Comparison of ENCODE assay signal across 7 cellular contexts in genomic region chr19:38264486-38265212, GRCh38. TPM values are rescaled to one million over a fixed set of nuclear protein-coding genes. Genes with fewer than 3 reads are reported as not detected.
DNase-seq lines count a peak whose midpoint lies in the region; ATAC-seq and TF ChIP-seq lines count a peak whose summit lies in the region.

Gene SPINT2, plus strand, starts transcription at chr19:38264573. Its CDS starts 320 bp downstream, at chr19:38264893.

- H3K9ac ChIP-seq in MM.1S (ENCODE audit: low read length): peak within 1 kb of the TSS; percentile 55

- H3K27ac ChIP-seq in MM.1S (ENCODE audit: low read length) (peak within 1 kb of the TSS; percentile 63), esophagus squamous epithelium (peak within 1 kb of the TSS; percentile 91 to 98 (median 96)), urinary bladder (ENCODE audit: low read depth) (peak within 1 kb of the TSS; percentile 73)

- CTCF ChIA-PET in activated CD8-positive, alpha-beta T cell treated with anti-CD3 and anti-CD28 coated beads for 36 hours (lab: Charles Lee): interaction anchor here (0.8 to 5.3 kb wide), 11 partner anchors 8 to 362 kb away, joined by 3 to 30 read pairs (median 4); partner anchors contain the start of genes CATSPERG, KCNK6 and PPP1R14A

- peak within 1 kb of the TSS; percentile 97 for H3K27ac Mint-ChIP-seq in activated CD8-positive, alpha-beta T cell treated with anti-CD3 and anti-CD28 coated beads for 36 hours
- H3K27ac Mint-ChIP-seq in nephron progenitor cell: peak within 1 kb of the TSS; percentile 64

- no peaks in the 10 kb centered on the region for H3K36me3 ChIP-seq in MM.1S (replicated peaks; ENCODE audit: insufficient read depth, low read length)
- no peaks in the 10 kb centered on the region for H3K36me3 ChIP-seq in esophagus squamous epithelium
- no peaks in the 10 kb centered on the region for H3K36me3 ChIP-seq in urinary bladder (ENCODE audit: insufficient read depth)

- 12 to 31% methylated on average over 9 of the region's 78 CpGs for whole genome bisulfite sequencing in esophagus squamous epithelium, 2 donors
- WGBS in urinary bladder: 8% methylated on average over 78 of the region's 78 CpGs

- peaks cover 41% of the 10 kb centered on the region for H3K4me1 Mint-ChIP-seq in activated CD8-positive, alpha-beta T cell treated with anti-CD3 and anti-CD28 coated beads for 36 hours (ENCODE audit: low read depth)
- H3K4me1 Mint-ChIP-seq in nephron progenitor cell: peaks cover 51% of the 10 kb centered on the region

- H3K4me1 ChIP-seq in MM.1S (ENCODE audit: low read length) (0 out of 2 replicates have a peak, but pooled peaks cover 2% of the 10 kb centered on the region), esophagus squamous epithelium (peaks cover 6 to 51% (median 9%) of the 10 kb centered on the region in 3 donors), urinary bladder (ENCODE audit: insufficient read depth) (no peaks in the 10 kb centered on the region)

- no peaks in the 10 kb centered on the region for H3K79me2 ChIP-seq in MM.1S (ENCODE audit: low read length)

- H3K36me3 Mint-ChIP-seq in activated CD8-positive, alpha-beta T cell treated with anti-CD3 and anti-CD28 coated beads for 36 hours (ENCODE audit: low read depth): no peaks in the 10 kb centered on the region
- H3K36me3 Mint-ChIP-seq in nephron progenitor cell (ENCODE audit: low read depth): no peaks in the 10 kb centered on the region

- intact Hi-C loops in activated CD8-positive, alpha-beta T cell treated with anti-CD3 and anti-CD28 coated beads for 36 hours (cut with micrococcal nuclease): loop anchor here (10.0 kb wide), 1 partner anchor 50 kb away; the partner anchor contains the start of genes KCNK6 and YIF1B
- intact Hi-C loops in esophagus squamous epithelium (cut with DNase I): no loop called here

- peak within 1 kb of the TSS; percentile 67 for H3K4me3 ChIP-seq in MM.1S (ENCODE audit: low read length)
- H3K4me3 ChIP-seq in esophagus squamous epithelium: peak within 1 kb of the TSS; percentile 63 to 83 (median 75)
- peak within 1 kb of the TSS; percentile 41 for H3K4me3 ChIP-seq in urinary bladder (ENCODE audit: low read depth, low read length)

- H3F3A ChIP-seq in MM.1S (ENCODE audit: insufficient read depth, low read length): no peaks in the 10 kb centered on the region

- H3K27me3 ChIP-seq in MM.1S (replicated peaks; ENCODE audit: insufficient read depth, low read length) (no peaks in the 10 kb centered on the region), esophagus squamous epithelium (peaks cover 0 to 15% (median 0%) of the 10 kb centered on the region in 4 donors)

- H3K27me3 Mint-ChIP-seq in activated CD8-positive, alpha-beta T cell treated with anti-CD3 and anti-CD28 coated beads for 36 hours: no peaks in the 10 kb centered on the region
- H3K27me3 Mint-ChIP-seq in nephron progenitor cell (ENCODE audit: low read depth, poor library complexity): peaks cover 9% of the 10 kb centered on the region

- H2AFZ ChIP-seq in MM.1S (ENCODE audit: low read length): peak within 1 kb of the TSS; percentile 85

- H3K9me3 ChIP-seq in MM.1S (replicated peaks; ENCODE audit: insufficient read depth, low read length) (no peaks in the 10 kb centered on the region), esophagus squamous epithelium (no peaks in the 10 kb centered on the region)

- peak in 3 of 4 donors; percentile 82 to 95 (median 87) for TF ChIP-seq POLR2A in esophagus squamous epithelium (IDR thresholded peaks at IDR 0.05)

- no peaks in the 10 kb centered on the region for H3K9me2 ChIP-seq in MM.1S (replicated peaks; ENCODE audit: insufficient read depth, low read length)

- ATAC-seq in GM18909 (IDR thresholded peaks at IDR 0.05; ENCODE audit: poor library complexity, unreplicated experiment) (peak; percentile 38), GM21367 (IDR thresholded peaks at IDR 0.05; ENCODE audit: unreplicated experiment) (no peak)
- ATAC-seq in activated CD8-positive, alpha-beta T cell treated with anti-CD3 and anti-CD28 coated beads for 36 hours: peak; percentile 48

- TF ChIP-seq CTCF in MM.1S (IDR thresholded peaks at IDR 0.05; ENCODE audit: low read length) (no peak), esophagus squamous epithelium (IDR thresholded peaks at IDR 0.05) (no peak), nephron progenitor cell (IDR thresholded peaks at IDR 0.05) (no peak)
- no peak for TF ChIP-seq CTCF in activated CD8-positive, alpha-beta T cell treated with anti-CD3 and anti-CD28 coated beads for 36 hours (IDR thresholded peaks at IDR 0.05)

- DNase-seq in MM.1S (peak; percentile 65), esophagus squamous epithelium (lab: John Stamatoyannopoulos, UW) (no peak), nephron progenitor cell (peak; percentile 82)
- DNase-seq in activated CD8-positive, alpha-beta T cell treated with anti-CD3 and anti-CD28 coated beads for 36 hours: peak; percentile 68

- peak within 1 kb of the TSS; percentile 68 for H3K4me2 ChIP-seq in MM.1S (ENCODE audit: low read depth, low read length)

- H3K4me3 Mint-ChIP-seq in activated CD8-positive, alpha-beta T cell treated with anti-CD3 and anti-CD28 coated beads for 36 hours: peak within 1 kb of the TSS; percentile 78
- H3K4me3 Mint-ChIP-seq in nephron progenitor cell: peak within 1 kb of the TSS; percentile 92

- H4K20me1 ChIP-seq in MM.1S (ENCODE audit: insufficient read depth, low read length): no peaks in the 10 kb centered on the region

- POLR2A ChIA-PET in activated CD8-positive, alpha-beta T cell treated with anti-CD3 and anti-CD28 coated beads for 36 hours (lab: Charles Lee): interaction anchor here (0.6 to 3.2 kb wide), 5 partner anchors 9 to 138 kb away, joined by 3 to 13 read pairs (median 3); partner anchors contain the start of genes FAM98C and KCNK6

- no peaks in the 10 kb centered on the region for H3K9me3 Mint-ChIP-seq in activated CD8-positive, alpha-beta T cell treated with anti-CD3 and anti-CD28 coated beads for 36 hours
- H3K9me3 Mint-ChIP-seq in nephron progenitor cell: no peaks in the 10 kb centered on the region

RNA-seq across cellular contexts. Expression of gene SPINT2, which starts in this region (rescaled TPM):
- 10 to 100 TPM; 56.2 to 68.4 TPM for total RNA-seq in activated CD8-positive, alpha-beta T cell treated with anti-CD3 and anti-CD28 coated beads for 36 hours
- total RNA-seq in esophagus squamous epithelium: 100 to 1,000 TPM; 345 to 663 (median 433) TPM
- total RNA-seq in urinary bladder: 52.0 TPM
- 125 TPM for polyA plus RNA-seq in urinary bladder
